In the genomic region with DNA sequence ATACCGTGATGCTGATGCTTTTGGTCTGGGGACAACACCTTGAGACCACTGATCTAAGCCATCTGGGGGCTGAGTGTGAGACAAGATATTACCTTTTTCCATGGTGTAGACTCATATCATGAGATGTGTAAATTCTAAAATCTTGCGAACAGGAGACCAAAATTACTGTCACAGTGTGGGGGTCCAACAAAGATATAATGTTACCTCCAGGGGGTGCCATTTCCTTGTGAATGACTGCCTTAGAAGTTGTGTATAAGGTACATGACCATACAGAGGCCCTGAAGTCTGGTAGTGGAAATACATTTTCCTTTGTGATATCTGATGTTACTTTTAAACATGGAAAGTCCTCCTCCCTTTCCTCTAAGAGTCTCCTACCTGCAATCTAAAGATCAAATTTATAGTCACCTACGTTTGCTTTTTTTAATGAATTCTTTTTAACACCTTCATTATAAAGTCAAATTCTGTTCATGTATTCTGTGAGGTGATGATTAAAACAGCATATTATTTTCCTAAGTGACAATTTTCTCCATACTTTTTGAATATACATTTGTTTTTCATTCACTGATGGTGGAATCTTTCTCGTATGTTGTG, we compare ENCODE assay signal across 9 cellular contexts.
DNase-seq lines count a peak whose midpoint lies in the region; ATAC-seq, FAIRE-seq and TF ChIP-seq lines count a peak whose summit lies in the region.
"Had no signal": no experiment of that assay in that cellular context is flagged by ENCODE, and none has a peak within 500 bp of the region (broad histone marks: within the 10 kb centered on the region; RNA-seq: fewer than 3 reads in every experiment).

No MANE protein-coding gene starts in this region.

- in situ Hi-C loops in astrocyte of the spinal cord (cut with HindIII; ENCODE audit: low sequenced_read_pairs) = no loop called here

- no peak overlapping the region for H3K9ac ChIP-seq in kidney (ENCODE audit: low read length in 2 of 2)
- H3K9ac ChIP-seq: parathyroid adenoma had no signal

- H3K27ac ChIP-seq in kidney (ENCODE audit: low read depth in 2 of 2, low read length in 2 of 2) = no peak overlapping the region
- H3K27ac ChIP-seq: parathyroid adenoma had no signal

- TF ChIP-seq CTCF in astrocyte of the spinal cord (IDR thresholded peaks at IDR 0.05; ENCODE audit: low read depth, low read length) (peak; percentile 48), kidney (IDR thresholded peaks at IDR 0.05; ENCODE audit: borderline replicate concordance, extremely low read depth, insufficient read depth) (peak; percentile 32)

- no peak for FAIRE-seq in kidney (lab: Jason Lieb, UNC)

- ATAC-seq in GM21723 (IDR thresholded peaks at IDR 0.05; ENCODE audit: unreplicated experiment) (peak; percentile 68), GM19035 (IDR thresholded peaks at IDR 0.05; ENCODE audit: unreplicated experiment) (no peak)

- H3K9me3 ChIP-seq in kidney (ENCODE audit: control insufficient read depth in 1 of 2, low read length in 2 of 2) = no peaks in the 10 kb centered on the region

- intact Hi-C loops in kidney (cut with DNase I) = loop anchor here (10.0 kb wide), 1 partner anchor 1213 kb away; no protein-coding TSS in a partner anchor

- DNase-seq in EH (ENCODE audit: low read depth) (peak; percentile 71), NCI-H146 treated with DMSO at 0.1 percent for 48 hours (lab: John Stamatoyannopoulos, UW; ENCODE audit: unreplicated experiment) (peak; percentile 69), astrocyte of the spinal cord (ENCODE audit: low read depth, low spot score) (peak; percentile 57), kidney (no peak), OCI-M2 (lab: John Stamatoyannopoulos, UW; ENCODE audit: unreplicated experiment) (no peak), cerebellar nuclear complex (lab: John Stamatoyannopoulos, UW) (no peak)

- H3K36me3 ChIP-seq in kidney (ENCODE audit: control insufficient read depth in 1 of 2, insufficient read depth in 2 of 2, low read length in 2 of 2) = no peaks in the 10 kb centered on the region

- no peak overlapping the region for H3K4me3 ChIP-seq in astrocyte of the spinal cord (ENCODE audit: low read depth, low read length)
- H3K4me3 ChIP-seq in kidney (ENCODE audit: low read length in 2 of 2) = no peak overlapping the region

- H3K4me1 ChIP-seq in kidney (ENCODE audit: control insufficient read depth in 1 of 2, insufficient read depth in 1 of 2, low read depth in 1 of 2, low read length in 2 of 2) = no peaks in the 10 kb centered on the region
- H3K4me1 ChIP-seq: parathyroid adenoma had no signal

Comparison
In these comparisons a context has a peak if more than half of its experiments do, and no peak if none do; other contexts are left out.
1. DNase-seq: peak in EH (single experiment), NCI-H146 treated with DMSO at 0.1 percent for 48 hours (single experiment) and astrocyte of the spinal cord (single experiment); none in kidney (single experiment), OCI-M2 (single experiment) and cerebellar nuclear complex (0 of 2).